In the genomic region with DNA sequence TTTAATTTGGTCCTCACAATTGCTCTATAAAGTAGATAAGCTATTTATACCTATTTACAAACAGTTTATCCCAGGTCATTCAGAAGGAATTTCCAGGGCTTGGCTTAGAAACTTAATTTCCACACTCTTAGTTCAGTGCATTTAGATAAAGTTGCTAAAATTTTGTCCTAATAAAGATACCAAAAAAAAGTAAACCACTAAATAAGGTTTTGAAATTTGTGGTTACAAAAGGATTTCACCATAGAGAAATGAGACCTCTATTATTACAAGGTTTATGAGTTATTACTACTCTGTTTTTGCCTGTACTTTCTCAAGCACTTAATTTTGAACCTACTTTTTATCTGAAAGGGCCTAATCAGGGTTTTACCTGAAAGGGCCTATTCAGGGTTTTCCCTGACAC, we compare ENCODE assay signal across 23 cellular contexts. TPM values are rescaled to one million over a fixed set of nuclear protein-coding genes. Genes with fewer than 3 reads are reported as not detected.
"Had no signal": no experiment of that assay in that cellular context is flagged by ENCODE, and none has a peak within 500 bp of the region (broad histone marks: within the 10 kb centered on the region; RNA-seq: fewer than 3 reads in every experiment).

No MANE protein-coding gene starts in this region.

- H3K9me3 Mint-ChIP-seq: natural killer cell had no signal

- DNase-seq: activated effector memory CD4-positive, alpha-beta T cell treated with anti-CD3 and anti-CD28 coated beads, Interleukin-2, amount 50 U/mL, for 16 hours; activated naive CD4-positive, alpha-beta T cell treated with anti-CD3 and anti-CD28 coated beads, Interleukin-2, amount 10 ng/mL, durations not matched to agents 7 days and 5 days; brain microvascular endothelial cell; caudate nucleus; dorsolateral prefrontal cortex; heart right ventricle; islet precursor cell; left cardiac atrium; midbrain; natural killer cell; retina; sigmoid colon; stimulated activated CD4-positive, alpha-beta T cell treated with anti-CD3 and anti-CD28 coated beads, Interleukin-2, amount 100 ng/mL, for 48 hours; stimulated activated CD8-positive, alpha-beta memory T cell treated with anti-CD3 and anti-CD28 coated beads, Interleukin-4, amount 100 ng/mL, for 48 hours; stimulated activated naive B cell treated with anti-CD40 and anti-IgM and Interleukin-4, amounts not matched to agents 10 μg/mL and 1 μg/mL and 100 μg/mL, for 72 hours; T-helper 9 cell; transverse colon; uterus had no signal

- H3K4me1 Mint-ChIP-seq: WTC11 had no signal

- H3K27me3 ChIP-seq: ascending aorta, brain microvascular endothelial cell, dorsolateral prefrontal cortex, esophagus muscularis mucosa, heart right ventricle, sigmoid colon, transverse colon, uterus had no signal

- H3K27ac Mint-ChIP-seq: activated naive CD4-positive, alpha-beta T cell treated with anti-CD3 and anti-CD28 coated beads, Interleukin-2, amount 10 ng/mL, durations not matched to agents 7 days and 5 days; progenitor cell of endocrine pancreas; stimulated activated naive B cell treated with anti-CD40 and anti-IgM and Interleukin-4, amounts not matched to agents 10 μg/mL and 1 μg/mL and 100 μg/mL, for 72 hours; WTC11 had no signal

- H3K27ac ChIP-seq: ascending aorta, brain microvascular endothelial cell, dorsolateral prefrontal cortex, esophagus muscularis mucosa, heart right ventricle, sigmoid colon, transverse colon, uterus had no signal

- H3K4me3 ChIP-seq: ascending aorta, dorsolateral prefrontal cortex, esophagus muscularis mucosa, heart right ventricle, sigmoid colon, transverse colon, uterus had no signal

- H3K4me3 Mint-ChIP-seq: activated naive CD4-positive, alpha-beta T cell treated with anti-CD3 and anti-CD28 coated beads, Interleukin-2, amount 10 ng/mL, durations not matched to agents 7 days and 5 days; natural killer cell; stimulated activated naive B cell treated with anti-CD40 and anti-IgM and Interleukin-4, amounts not matched to agents 10 μg/mL and 1 μg/mL and 100 μg/mL, for 72 hours; WTC11 had no signal

- H3K4me1 ChIP-seq: ascending aorta, esophagus muscularis mucosa, sigmoid colon, transverse colon, uterus had no signal

- ATAC-seq: heart right ventricle; left cardiac atrium; natural killer cell; stimulated activated naive B cell treated with anti-CD40 and anti-IgM and Interleukin-4, amounts not matched to agents 10 μg/mL and 1 μg/mL and 100 μg/mL, for 72 hours; WTC11 had no signal

- H3K36me3 ChIP-seq: ascending aorta, brain microvascular endothelial cell, esophagus muscularis mucosa, sigmoid colon, transverse colon, uterus had no signal

- H3K27me3 Mint-ChIP-seq: activated naive CD4-positive, alpha-beta T cell treated with anti-CD3 and anti-CD28 coated beads, Interleukin-2, amount 10 ng/mL, durations not matched to agents 7 days and 5 days; progenitor cell of endocrine pancreas; stimulated activated naive B cell treated with anti-CD40 and anti-IgM and Interleukin-4, amounts not matched to agents 10 μg/mL and 1 μg/mL and 100 μg/mL, for 72 hours had no signal

RNA-seq across cellular contexts. Expression of a gene that starts 22.4 kb away (rescaled TPM):
- total RNA-seq: osteocyte, progenitor cell of endocrine pancreas, WTC11 had no signal

RNA-seq across cellular contexts. Expression of a gene that starts 38.3 kb away (rescaled TPM):
- total RNA-seq: ascending aorta had no signal
